Comparison of ENCODE assay signal across 20 cellular contexts in genomic region chr4:124515591-124515990, GRCh38.
A peak's percentile ranks its signal among the peaks of the same experiment; 100 is the strongest.
DNase-seq lines count a peak whose midpoint lies in the region; ATAC-seq and TF ChIP-seq lines count a peak whose summit lies in the region.
"Had no signal": no experiment of that assay in that cellular context is flagged by ENCODE, and none has a peak within 500 bp of the region (broad histone marks: within the 10 kb centered on the region; RNA-seq: fewer than 3 reads in every experiment).

No MANE protein-coding gene starts in this region.

- no peak overlapping the region for H3K4me2 ChIP-seq in OCI-LY3 (ENCODE audit: low read length)
- H3K4me2 ChIP-seq: BLaER1, SK-N-SH had no signal

- H3K9me3 ChIP-seq in OCI-LY3 (ENCODE audit: insufficient read depth, low read length) (no peaks in the 10 kb centered on the region), endodermal cell (ENCODE audit: control insufficient read depth, low read length) (no peaks in the 10 kb centered on the region), neuron (ENCODE audit: low read length) (no peaks in the 10 kb centered on the region)
- H3K9me3 ChIP-seq: BLaER1, Peyer's patch, SK-N-SH had no signal

- H3K27ac Mint-ChIP-seq in endodermal cell: no peak overlapping the region
- H3K27ac Mint-ChIP-seq: CD8-positive, alpha-beta memory T cell; T-cell had no signal

- H3K4me3 Mint-ChIP-seq in endodermal cell: no peak overlapping the region
- H3K4me3 Mint-ChIP-seq: CD8-positive, alpha-beta memory T cell; T-cell had no signal

- no peaks in the 10 kb centered on the region for H3K9me3 Mint-ChIP-seq in endodermal cell

- no peak overlapping the region; the same call in 1 of the 2 replicates for H2AFZ ChIP-seq in OCI-LY3 (ENCODE audit: low read depth, low read length)
- peak overlapping the region; percentile 10 for H2AFZ ChIP-seq in neuron (ENCODE audit: low read depth, low read length)

- H3K27me3 Mint-ChIP-seq in endodermal cell (ENCODE audit: insufficient read depth): no peaks in the 10 kb centered on the region
- H3K27me3 Mint-ChIP-seq: CD8-positive, alpha-beta memory T cell had no signal

- no peak for ATAC-seq in left cardiac atrium
- ATAC-seq in left lobe of liver: no peak
- ATAC-seq in HG02870 (IDR thresholded peaks at IDR 0.05; ENCODE audit: unreplicated experiment): no peak
- ATAC-seq: GM12878, Right ventricle myocardium inferior, T-cell had no signal

- H3K79me2 ChIP-seq in OCI-LY3 (ENCODE audit: low read length): no peaks in the 10 kb centered on the region

- H3K36me3 Mint-ChIP-seq in endodermal cell (ENCODE audit: low read depth): no peaks in the 10 kb centered on the region
- H3K36me3 Mint-ChIP-seq: CD8-positive, alpha-beta memory T cell; T-cell had no signal

- H3K4me1 ChIP-seq in OCI-LY3 (ENCODE audit: low read length) (no peaks in the 10 kb centered on the region), endodermal cell (ENCODE audit: control insufficient read depth, insufficient read depth, low read length) (no peaks in the 10 kb centered on the region), neuron (ENCODE audit: insufficient read depth, low read length) (no peaks in the 10 kb centered on the region)
- H3K4me1 ChIP-seq: BLaER1, Peyer's patch had no signal

- no peaks in the 10 kb centered on the region for H4K20me1 ChIP-seq in OCI-LY3 (ENCODE audit: insufficient read depth, low read length)
- H4K20me1 ChIP-seq: BLaER1 had no signal

- H3K36me3 ChIP-seq in OCI-LY3 (replicated peaks; ENCODE audit: low read depth, low read length): no peaks in the 10 kb centered on the region
- no peaks in the 10 kb centered on the region for H3K36me3 ChIP-seq in endodermal cell (ENCODE audit: control insufficient read depth, insufficient read depth, low read length)
- H3K36me3 ChIP-seq in neuron (ENCODE audit: insufficient read depth, low read length): no peaks in the 10 kb centered on the region
- H3K36me3 ChIP-seq: BLaER1, Peyer's patch had no signal

- intact Hi-C loops in left cardiac atrium (cut with DNase I): no loop called here

- 81 to 100% methylated on average over 1 of the region's 1 CpG for WGBS in endodermal cell (ENCODE audit: insufficient coverage in 1 of 2, insufficient read length in 1 of 2), 2 experiments

- H3K4me3 ChIP-seq in GM12865 (ENCODE audit: low read depth, low read length) (no peak overlapping the region), OCI-LY3 (ENCODE audit: low read length) (no peak overlapping the region), endodermal cell (ENCODE audit: low read length) (peak overlapping the region; percentile 46), neuron (ENCODE audit: low read length) (no peak overlapping the region)
- H3K4me3 ChIP-seq: BLaER1, GM12878, Peyer's patch had no signal

- TF ChIP-seq CTCF in GM12865 (IDR thresholded peaks at IDR 0.05; ENCODE audit: insufficient read depth, low read depth, low read length, missing control alignments) (no peak), OCI-LY3 (IDR thresholded peaks at IDR 0.05; ENCODE audit: low read depth, low read length) (peak; percentile 24), endodermal cell (conservative IDR thresholded peaks at IDR 0.05) (peak; percentile 43)

- no peaks in the 10 kb centered on the region for H3K27me3 ChIP-seq in OCI-LY3 (ENCODE audit: low read depth, low read length)
- no peaks in the 10 kb centered on the region for H3K27me3 ChIP-seq in endodermal cell (ENCODE audit: control insufficient read depth, insufficient read depth, low read length, poor library complexity, severe bottlenecking)
- H3K27me3 ChIP-seq in neuron (ENCODE audit: insufficient read depth, low read length): no peaks in the 10 kb centered on the region
- H3K27me3 ChIP-seq: BLaER1, Peyer's patch had no signal

- H3K27ac ChIP-seq in OCI-LY3 (ENCODE audit: low read length) (no peak overlapping the region), endodermal cell (ENCODE audit: low read depth, low read length) (no peak overlapping the region)
- H3K27ac ChIP-seq: BLaER1, Peyer's patch had no signal

- peaks cover 5% of the 10 kb centered on the region for H3K4me1 Mint-ChIP-seq in endodermal cell
- H3K4me1 Mint-ChIP-seq: CD8-positive, alpha-beta memory T cell; T-cell had no signal

- DNase-seq in GM12865 (ENCODE audit: low read depth): peak; percentile 1
- DNase-seq in endodermal cell: peak; percentile 79
- no peak for DNase-seq in left cardiac atrium
- no peak for DNase-seq in left lobe of liver (ENCODE audit: low spot score)
- DNase-seq: CD8-positive, alpha-beta memory T cell; DMS79 treated with DMSO at 0.1 percent for 48 hours; IMR-90; NCI-H1417 treated with DMSO at 0.1 percent for 48 hours; NCI-H1930; NCI-H446 treated with DMSO at 0.1 percent for 48 hours; NCI-H748 treated with DMSO at 0.1 percent for 48 hours; Peyer's patch; SK-N-SH; T-cell had no signal

- H3K9ac ChIP-seq in OCI-LY3 (ENCODE audit: low read length) (no peak overlapping the region), endodermal cell (ENCODE audit: extremely low read depth, low read length, poor library complexity, severe bottlenecking) (no peak overlapping the region)
- H3K9ac ChIP-seq: BLaER1, SK-N-SH had no signal

Comparison
In these comparisons a context has a peak if more than half of its experiments do, and no peak if none do; other contexts are left out.
1. DNase-seq: peak in GM12865 (single experiment) and endodermal cell (single experiment); none in left cardiac atrium (single experiment) and left lobe of liver (single experiment).